ENCODE assay signal across 26 cellular contexts in the genomic region with DNA sequence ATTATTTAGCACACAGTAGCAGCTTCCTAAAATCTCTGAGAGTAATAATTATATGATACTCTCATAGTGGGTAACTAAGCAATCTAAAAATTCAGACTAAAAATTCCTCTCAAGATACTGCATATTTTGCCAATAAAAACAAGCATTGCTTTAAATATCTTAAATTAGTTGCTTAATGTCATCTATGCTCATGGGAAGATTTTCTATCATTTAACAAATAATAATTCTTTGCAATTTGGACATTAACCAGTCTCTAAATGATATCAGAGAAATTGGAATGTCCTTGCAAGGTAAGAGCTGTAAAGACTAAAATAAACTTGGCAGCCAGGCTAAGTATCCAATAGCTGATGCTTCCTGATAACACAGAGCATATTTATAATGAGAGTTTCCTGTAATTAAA.
"Had no signal": no experiment of that assay in that cellular context is flagged by ENCODE, and none has a peak within 500 bp of the region (broad histone marks: within the 10 kb centered on the region; RNA-seq: fewer than 3 reads in every experiment).

No MANE protein-coding gene starts in this region.

- ATAC-seq: stimulated activated effector memory CD8-positive, alpha-beta T cell treated with anti-CD3 and anti-CD28 coated beads, Interleukin-12 subunit alpha, Interleukin-12 subunit beta, amount 100 ng/mL, for 72 hours; stimulated activated memory B cell treated with anti-CD40 and anti-IgM and Interleukin-4, amounts not matched to agents 10 μg/mL and 1 μg/mL and 100 μg/mL, for 72 hours; stimulated activated naive B cell treated with anti-CD40 and anti-IgM and Interleukin-4, amounts not matched to agents 10 μg/mL and 1 μg/mL and 100 μg/mL, for 72 hours; stimulated activated naive CD8-positive, alpha-beta T cell treated with anti-CD3 and anti-CD28 coated beads, Interleukin-15, amount 100 ng/mL, for 72 hours; stimulated activated naive CD8-positive, alpha-beta T cell treated with anti-CD3 and anti-CD28 coated beads, Interleukin-15, Interleukin-2, amounts not matched to agents 100 U/mL and 50 U/mL, for 24 hours; upper lobe of right lung had no signal

- H3K27me3 ChIP-seq: suprapubic skin, testis, thyroid gland, tibial artery, tibial nerve, transverse colon, upper lobe of left lung, upper lobe of right lung, uterus, vagina had no signal

- H3K4me1 ChIP-seq: stomach, suprapubic skin, testis, thyroid gland, tibial nerve, transverse colon, upper lobe of left lung, upper lobe of right lung, uterus, vagina had no signal

- H3K9me3 ChIP-seq: stomach, suprapubic skin, testis, thoracic aorta, thyroid gland, tibial artery, tibial nerve, transverse colon, upper lobe of left lung, upper lobe of right lung, uterus, vagina had no signal

- H3K36me3 ChIP-seq: stomach, suprapubic skin, thoracic aorta, thyroid gland, tibial artery, tibial nerve, transverse colon, upper lobe of left lung, upper lobe of right lung, uterus, vagina had no signal

- H3K4me3 ChIP-seq: stomach, suprapubic skin, testis, thoracic aorta, thyroid gland, tibial artery, tibial nerve, transverse colon, upper lobe of left lung, upper lobe of right lung, uterus, vagina had no signal

- H3K27ac ChIP-seq: stomach, suprapubic skin, testis, thoracic aorta, thyroid gland, tibial artery, tibial nerve, transverse colon, upper lobe of left lung, upper lobe of right lung, uterus, vagina had no signal

- DNase-seq: stimulated activated CD4-positive, alpha-beta T cell treated with anti-CD3 and anti-CD28 coated beads, Interleukin-2, amount 100 ng/mL, for 48 hours; stimulated activated CD4-positive, alpha-beta T cell treated with anti-CD3 and anti-CD28 coated beads, Interleukin-4, amount 100 ng/mL, for 1 hour; stimulated activated CD4-positive, alpha-beta T cell treated with anti-CD3 and anti-CD28 coated beads, Interleukin-4, amount 100 ng/mL, for 24 hours; stimulated activated CD4-positive, alpha-beta T cell treated with anti-CD3 and anti-CD28 coated beads, Interleukin-4, amount 100 ng/mL, for 4 hours; stimulated activated CD8-positive, alpha-beta memory T cell treated with anti-CD3 and anti-CD28 coated beads, Interleukin-4, amount 100 ng/mL, for 48 hours; stimulated activated naive B cell treated with anti-CD40 and anti-IgM and Interleukin-4, amounts not matched to agents 10 μg/mL and 1 μg/mL and 100 μg/mL, for 72 hours; stimulated activated naive CD4-positive, alpha-beta T cell; stimulated activated naive CD4-positive, alpha-beta T cell treated with Interleukin-2 at 50 U/mL for 16 hours; stimulated activated naive CD8-positive, alpha-beta T cell treated with anti-CD3 and anti-CD28 coated beads, Interleukin-15, amount 100 ng/mL, for 72 hours; stimulated activated naive CD8-positive, alpha-beta T cell treated with anti-CD3 and anti-CD28 coated beads, Interleukin-15, Interleukin-2, amounts not matched to agents 100 U/mL and 50 U/mL, for 24 hours; stomach; substantia nigra; testis; thyroid gland; tibial artery; transverse colon; trophoblast cell; upper lobe of left lung; upper lobe of right lung; uterus had no signal
